Comparison of ENCODE assay signal across 8 cellular contexts in the genomic region with DNA sequence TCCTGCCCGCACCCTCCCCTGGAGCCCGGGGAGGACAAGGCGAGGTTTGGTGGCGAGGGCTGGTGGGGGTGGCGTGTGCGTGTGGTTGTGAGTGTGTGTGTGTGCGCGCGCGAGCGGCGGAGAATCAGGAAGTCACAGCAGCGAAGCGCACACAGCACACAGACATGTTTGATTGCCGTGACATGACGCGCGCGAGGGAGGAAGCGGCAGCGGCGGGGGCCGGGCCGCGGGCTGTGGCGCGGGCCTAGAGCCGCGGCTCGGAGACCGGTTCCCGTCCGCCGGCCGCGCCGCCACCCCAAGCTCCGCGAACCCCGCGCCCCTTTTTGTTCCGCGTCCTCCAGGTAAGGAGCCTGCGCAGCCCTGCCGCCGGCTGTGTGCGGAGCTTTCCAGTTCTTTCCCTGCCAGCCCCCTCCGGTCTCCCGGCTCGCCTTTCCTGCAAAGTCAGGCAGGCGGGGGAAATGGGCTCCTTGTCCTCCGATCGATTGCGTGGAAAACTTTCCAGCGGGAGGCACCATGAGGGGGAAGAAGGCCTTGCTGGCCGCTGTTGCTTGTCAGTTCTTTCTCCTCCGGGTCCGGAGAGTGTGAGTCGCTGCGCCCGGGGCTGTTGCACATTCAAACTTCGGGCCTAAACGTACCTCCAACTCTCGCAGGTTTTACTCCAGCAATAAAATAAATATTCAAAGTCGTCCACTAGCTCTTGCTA. TPM values are rescaled to one million over a fixed set of nuclear protein-coding genes. Genes with fewer than 3 reads are reported as not detected.
DNase-seq lines count a peak whose midpoint lies in the region; ATAC-seq and TF ChIP-seq lines count a peak whose summit lies in the region.

No MANE protein-coding gene starts in this region.

- peak; percentile 70 to 87 (median 76) for DNase-seq in CD4-positive, alpha-beta T cell
- DNase-seq in HPDE6-E6E7 (ENCODE audit: extremely low spot score) = peak; percentile 26
- DNase-seq in SK-N-DZ (ENCODE audit: low spot score) = peak; percentile 11
- DNase-seq in activated naive CD4-positive, alpha-beta T cell treated with anti-CD3 and anti-CD28 coated beads, Interleukin-2, amount 50 U/mL, for 72 hours (ENCODE audit: low spot score in 2 of 2) = peak; percentile 62 to 79
- peak; percentile 79 for DNase-seq in glomerular visceral epithelial cell (ENCODE audit: extremely low spot score)
- DNase-seq in omental fat pad (ENCODE audit: low spot score) = peak; percentile 36

- intact Hi-C loops in CD4-positive, alpha-beta T cell (cut with DNase I, micrococcal nuclease) = loop anchor here (5.0 to 10.0 kb wide), 3 partner anchors 50 to 1507 kb away; partner anchors contain the start of genes PUM3 (in 1 of the 2) and RFX3 (in 1 of the 2)

- no peaks in the 10 kb centered on the region for H3K9me3 Mint-ChIP-seq in CD4-positive, alpha-beta T cell
- H3K9me3 Mint-ChIP-seq in activated naive CD4-positive, alpha-beta T cell treated with anti-CD3 and anti-CD28 coated beads, Interleukin-2, amount 50 U/mL, for 72 hours = no peaks in the 10 kb centered on the region

- peak; percentile 45 for ATAC-seq in CD4-positive, alpha-beta T cell (ENCODE audit: poor library complexity)
- peak; percentile 19 for ATAC-seq in GM19438 (IDR thresholded peaks at IDR 0.05; ENCODE audit: low read depth, unreplicated experiment)
- peak; percentile 25 to 36 for ATAC-seq in activated naive CD4-positive, alpha-beta T cell treated with anti-CD3 and anti-CD28 coated beads, Interleukin-2, amount 50 U/mL, for 72 hours
- ATAC-seq in omental fat pad (ENCODE audit: low FRiP score) = peak; percentile 9

- peak overlapping the region; percentile 99 for H3K27ac Mint-ChIP-seq in CD4-positive, alpha-beta T cell
- H3K27ac Mint-ChIP-seq in activated naive CD4-positive, alpha-beta T cell treated with anti-CD3 and anti-CD28 coated beads, Interleukin-2, amount 50 U/mL, for 72 hours = peak overlapping the region; percentile 90 to 99

- no peaks in the 10 kb centered on the region for H3K9me3 ChIP-seq in CD4-positive, alpha-beta T cell (ENCODE audit: control insufficient read depth, low read length)

- peak overlapping the region; percentile 100 for H3K4me3 Mint-ChIP-seq in CD4-positive, alpha-beta T cell

- peak overlapping the region; percentile 91 for H3K27ac ChIP-seq in CD4-positive, alpha-beta T cell (ENCODE audit: low read depth, low read length)
- H3K27ac ChIP-seq in temporal lobe (ENCODE audit: low read depth, low read length) = peak overlapping the region; percentile 91

- POLR2A ChIA-PET in CD4-positive, alpha-beta T cell (lab: Charles Lee) = interaction anchor here (0.8 to 5.4 kb wide), 15 partner anchors 9 to 1509 kb away, joined by 3 to 113 read pairs (median 4); partner anchors contain the start of genes PUM3 and RFX3

- peaks cover 59% of the 10 kb centered on the region for H3K4me1 Mint-ChIP-seq in CD4-positive, alpha-beta T cell (ENCODE audit: low read depth)

- peaks cover 9% of the 10 kb centered on the region for H3K27me3 Mint-ChIP-seq in CD4-positive, alpha-beta T cell

- H3K27me3 ChIP-seq in CD4-positive, alpha-beta T cell (ENCODE audit: control insufficient read depth, insufficient read depth, low read length) = no peaks in the 10 kb centered on the region

- TF ChIP-seq CTCF in CD4-positive, alpha-beta T cell (IDR thresholded peaks at IDR 0.05) = no peak
- no peak for TF ChIP-seq CTCF in omental fat pad (IDR thresholded peaks at IDR 0.05)

- peaks cover 43% of the 10 kb centered on the region for H3K36me3 Mint-ChIP-seq in CD4-positive, alpha-beta T cell (ENCODE audit: low read depth)
- peaks cover 19 to 23% of the 10 kb centered on the region in 2 donors for H3K36me3 Mint-ChIP-seq in activated naive CD4-positive, alpha-beta T cell treated with anti-CD3 and anti-CD28 coated beads, Interleukin-2, amount 50 U/mL, for 72 hours

- CTCF ChIA-PET in CD4-positive, alpha-beta T cell (lab: Charles Lee) = interaction anchor here (1.2 kb wide), 1 partner anchor 26 kb away, joined by 3 read pairs; no protein-coding TSS in a partner anchor

RNA-seq across cellular contexts. Expression of gene SMARCA2, which starts 2.5 kb away (rescaled TPM):
- 100 to 1,000 TPM; 268 to 272 TPM for total RNA-seq in CD4-positive, alpha-beta T cell
- 6.1 and 11.4 TPM in 2 replicates for polyA plus RNA-seq in SK-N-DZ (2014; cell fraction: cytosol; rRNA removed)
- 5.9 and 20.2 TPM in 2 replicates for polyA plus RNA-seq in SK-N-DZ (2014; cell fraction: nucleus; rRNA removed)
- 100 to 1,000 TPM; 103 to 137 TPM for total RNA-seq in activated naive CD4-positive, alpha-beta T cell treated with anti-CD3 and anti-CD28 coated beads, Interleukin-2, amount 50 U/mL, for 72 hours
- total RNA-seq in omental fat pad = 100 to 1,000 TPM in 1 of 4 donors, 10 to 100 TPM in 3; 84.8 to 164 (median 91.6) TPM
- 194 TPM for total RNA-seq in temporal lobe

Comparison
In these comparisons a context has a peak if more than half of its experiments do, and no peak if none do; other contexts are left out.
1. Peak in every context shown above with its lines: DNase-seq, ATAC-seq and H3K27ac ChIP-seq.
2. DNase-seq: peak in every context shown above with its lines; median percentile 79 in glomerular visceral epithelial cell; 76 in CD4-positive, alpha-beta T cell; 70 in activated naive CD4-positive, alpha-beta T cell treated with anti-CD3 and anti-CD28 coated beads, Interleukin-2, amount 50 U/mL, for 72 hours; 36 in omental fat pad; 26 in HPDE6-E6E7; 11 in SK-N-DZ.